ENCODE assay signal across 16 cellular contexts in genomic region chr2:134772493-134773169, GRCh38. TPM values are rescaled to one million over a fixed set of nuclear protein-coding genes. Genes with fewer than 3 reads are reported as not detected.
DNase-seq lines count a peak whose midpoint lies in the region; ATAC-seq and TF ChIP-seq lines count a peak whose summit lies in the region.
"Had no signal": no experiment of that assay in that cellular context is flagged by ENCODE, and none has a peak within 500 bp of the region (broad histone marks: within the 10 kb centered on the region; RNA-seq: fewer than 3 reads in every experiment).

No MANE protein-coding gene starts in this region.

- H4K91ac ChIP-seq in H9 (ENCODE audit: insufficient read length, low read depth, low read length), result no peak overlapping the region

- H3K27me3 Mint-ChIP-seq in H9 (ENCODE audit: low read depth), result no peaks in the 10 kb centered on the region; the same call in 1 of the 2 replicates
- H3K27me3 Mint-ChIP-seq in mesothelial cell of epicardium (ENCODE audit: low read depth), result peaks cover 2% of the 10 kb centered on the region

- peaks cover 9 to 25% of the 10 kb centered on the region in 2 experiments for H3K4me1 Mint-ChIP-seq in H9
- peaks cover 19% of the 10 kb centered on the region for H3K4me1 Mint-ChIP-seq in mesothelial cell of epicardium

- H3K9me3 Mint-ChIP-seq in H9 (no peaks in the 10 kb centered on the region; a peak in 1 of 5 replicates), mesothelial cell of epicardium (no peaks in the 10 kb centered on the region)

- no peak overlapping the region for H2BK12ac ChIP-seq in H9 (ENCODE audit: insufficient read length, low read depth, low read length)

- no peak overlapping the region for H3K14ac ChIP-seq in H9 (ENCODE audit: insufficient read depth, low read length)

- H3K36me3 Mint-ChIP-seq in H9 (ENCODE audit: insufficient read depth in 1 of 3, low read depth in 3 of 3), result no peaks in the 10 kb centered on the region
- no peaks in the 10 kb centered on the region for H3K36me3 Mint-ChIP-seq in mesothelial cell of epicardium

- H3K23ac ChIP-seq in H9 (ENCODE audit: insufficient read length, low read depth, low read length), result no peak overlapping the region

- H3K56ac ChIP-seq in H9 (ENCODE audit: insufficient read length, low read depth, low read length), result no peak overlapping the region

- H2BK5ac ChIP-seq in H9 (ENCODE audit: insufficient read length, low read length), result no peak overlapping the region

- H3K9me2 ChIP-seq in PC-9 (ENCODE audit: insufficient read depth), result no peaks in the 10 kb centered on the region

- no peaks in the 10 kb centered on the region for H3K9me3 ChIP-seq in H9 (ENCODE audit: control insufficient read depth, low read depth, low read length)
- 0 out of 2 replicates have a peak, but pooled peaks cover 4% of the 10 kb centered on the region for H3K9me3 ChIP-seq in PC-9 (ENCODE audit: insufficient read depth, low read depth)
- H3K9me3 ChIP-seq: MG63 had no signal

- H3K27me3 ChIP-seq in H9 (ENCODE audit: insufficient read depth, low read length) (no peaks in the 10 kb centered on the region), PC-9 (ENCODE audit: insufficient read depth, low read depth) (no peaks in the 10 kb centered on the region)
- H3K27me3 ChIP-seq: MG63 had no signal

- no peak overlapping the region for H3K4me3 ChIP-seq in PC-9
- H3K4me3 ChIP-seq: MG63 had no signal

- H3K4me1 ChIP-seq in H9 (ENCODE audit: insufficient read depth, low read length), result peaks cover 14% of the 10 kb centered on the region
- H3K4me1 ChIP-seq in PC-9 (replicated peaks; ENCODE audit: insufficient read depth), result peaks cover 62% of the 10 kb centered on the region

- H3K79me1 ChIP-seq in H9 (ENCODE audit: insufficient read depth, low read depth, low read length, poor library complexity, severe bottlenecking), result no peaks in the 10 kb centered on the region

- H3K79me2 ChIP-seq in H9 (ENCODE audit: insufficient read depth, low read length) (no peaks in the 10 kb centered on the region), PC-9 (ENCODE audit: low read depth) (no peaks in the 10 kb centered on the region)

- H3K27ac ChIP-seq in H9 (ENCODE audit: insufficient read length, low read depth, low read length) (no peak overlapping the region), PC-9 (peak overlapping the region; percentile 85), epithelial cell of prostate (no peak overlapping the region)
- H3K27ac ChIP-seq: C4-2B, KMS-11 had no signal

- no peak overlapping the region for H3K4ac ChIP-seq in H9 (ENCODE audit: low read depth, low read length)

- DNase-seq in H9, result peak; percentile 39
- DNase-seq in PC-9, result peak; percentile 57 to 68
- peak; percentile 3 for DNase-seq in epithelial cell of prostate (ENCODE audit: low read depth, low spot score)
- DNase-seq in mesothelial cell of epicardium (ENCODE audit: low spot score in 2 of 2, unreplicated experiment in 2 of 2), result no peak
- DNase-seq in Kasumi-1 (lab: John Stamatoyannopoulos, UW), result no peak
- DNase-seq in stimulated activated CD4-positive, alpha-beta T cell treated with anti-CD3 and anti-CD28 coated beads, Interleukin-15, amount 100 ng/mL, for 24 hours, result no peak
- DNase-seq in GM03348 (ENCODE audit: low spot score), result no peak
- DNase-seq: MG63, NCI-H1092, NCI-H1694 had no signal

- no peak overlapping the region for H2BK20ac ChIP-seq in H9 (ENCODE audit: low read depth, low read length, poor library complexity, severe bottlenecking)

- no peaks in the 10 kb centered on the region for H3K23me2 ChIP-seq in H9 (ENCODE audit: insufficient read length, low read depth, low read length, poor library complexity, severe bottlenecking)

- BruUV-seq in PC-9 (replicated peaks; lab: Mats Ljungman, UMichigan), result no TSS peak

- CTCF ChIA-PET in PC-9 (lab: Charles Lee), result no interaction called here

- POLR2A ChIA-PET in PC-9 (lab: Charles Lee; ENCODE audit: unreplicated experiment), result interaction anchor here (0.6 kb wide), 1 partner anchor 34 kb away, joined by 4 read pairs; no protein-coding TSS in a partner anchor

- H3K4me3 Mint-ChIP-seq in H9 (no peak overlapping the region), mesothelial cell of epicardium (no peak overlapping the region)

- no peak overlapping the region for H3K9ac ChIP-seq in H9 (ENCODE audit: extremely low read depth, insufficient read length, low read length)
- H3K9ac ChIP-seq: KMS-11 had no signal

- no peak overlapping the region for H4K8ac ChIP-seq in H9 (replicated peaks; ENCODE audit: insufficient read length, low read depth, low read length)

- ATAC-seq in HG03571 (IDR thresholded peaks at IDR 0.05; ENCODE audit: unreplicated experiment), result no peak
- ATAC-seq: HCT116 had no signal

- H3K18ac ChIP-seq in H9 (ENCODE audit: insufficient read length, low read depth, low read length), result no peak overlapping the region

- peak overlapping the region; percentile 37 for H3T11ph ChIP-seq in H9 (ENCODE audit: low read length)

- H2AFZ ChIP-seq in H9 (ENCODE audit: low read length) (no peak overlapping the region), PC-9 (no peak overlapping the region)

- no peak overlapping the region for H2BK15ac ChIP-seq in H9 (ENCODE audit: low read depth, low read length)

- intact Hi-C loops in PC-9 (cut with micrococcal nuclease; ENCODE audit: unreplicated experiment), result loop anchor here (5.0 kb wide), 1 partner anchor 35 kb away; no protein-coding TSS in a partner anchor

- no peak overlapping the region for H4K5ac ChIP-seq in H9 (ENCODE audit: insufficient read length, low read depth, low read length)

- H3K4me2 ChIP-seq in H9 (ENCODE audit: insufficient read depth, insufficient read length, low read length) (no peak overlapping the region), PC-9 (peak overlapping the region; percentile 44)
- H3K4me2 ChIP-seq: KMS-11 had no signal

- H2BK120ac ChIP-seq in H9 (ENCODE audit: low read depth, low read length, poor library complexity, severe bottlenecking), result no peak overlapping the region

- peaks cover 26% of the 10 kb centered on the region for H3F3A ChIP-seq in PC-9 (ENCODE audit: insufficient read depth, low read depth)

- no CpG with 5 or more reads among the region's 8 CpGs for WGBS in H9 (ENCODE audit: extremely low coverage, insufficient read length, low lambda C conversion rate)

- no peak overlapping the region for H2AK5ac ChIP-seq in H9 (ENCODE audit: insufficient read length, low read length)

- H3K27ac Mint-ChIP-seq in H9 (no peak overlapping the region), mesothelial cell of epicardium (peak overlapping the region; percentile 81)

- no peak for TF ChIP-seq CTCF in H9 (conservative IDR thresholded peaks at IDR 0.05)
- TF ChIP-seq CTCF in PC-9 (conservative IDR thresholded peaks at IDR 0.05), result no peak
- no peak for TF ChIP-seq CTCF in mesothelial cell of epicardium (IDR thresholded peaks at IDR 0.05; ENCODE audit: unreplicated experiment)

- H3K36me3 ChIP-seq in PC-9 (ENCODE audit: low read depth), result no peaks in the 10 kb centered on the region
- H3K36me3 ChIP-seq: MG63 had no signal

- H4K20me1 ChIP-seq in H9 (ENCODE audit: control insufficient read depth, insufficient read depth, insufficient read length) (no peaks in the 10 kb centered on the region), PC-9 (ENCODE audit: insufficient read depth) (no peaks in the 10 kb centered on the region)

RNA-seq across cellular contexts. Expression of gene TMEM163, which starts 53.8 kb away (rescaled TPM):
- 0.39 and 0.66 TPM in 2 replicates for total RNA-seq in H9 (2021)
- 1.4 and 2.4 TPM in 2 replicates for total RNA-seq in PC-9 (2021)
- 0.29 to 0.47 TPM in 2 of 3 replicates, not detected in the other for total RNA-seq in mesothelial cell of epicardium
- total RNA-seq: A673, NCI-H460 had no signal

Comparison
In these comparisons a context has a peak if more than half of its experiments do, and no peak if none do; other contexts are left out.
1. DNase-seq: peak in H9 (single experiment), PC-9 (2 of 2) and epithelial cell of prostate (single experiment); none in mesothelial cell of epicardium (0 of 2), Kasumi-1 (0 of 2), stimulated activated CD4-positive, alpha-beta T cell treated with anti-CD3 and anti-CD28 coated beads, Interleukin-15, amount 100 ng/mL, for 24 hours (single experiment) and GM03348 (single experiment).